ENCODE assay signal across 1 cellular context in the genomic region with DNA sequence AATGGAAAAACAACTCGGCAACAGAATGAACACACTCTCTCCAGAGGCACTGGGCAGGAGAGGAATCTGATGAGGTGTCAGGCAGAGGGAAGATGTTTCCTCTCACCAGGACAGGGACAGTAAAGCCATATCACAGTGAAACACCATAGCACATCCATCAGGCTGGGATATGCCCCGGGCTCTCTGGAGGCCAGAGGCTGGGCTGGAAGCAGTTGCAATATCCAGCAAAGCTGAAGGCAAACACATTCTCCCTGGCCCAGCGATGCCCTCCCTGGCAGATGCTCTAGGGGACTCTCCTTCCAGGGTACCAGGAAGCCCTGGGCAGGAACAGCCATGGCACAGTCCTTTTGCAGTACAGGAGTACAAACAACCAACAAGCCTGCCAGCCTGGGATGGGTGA.
TF ChIP-seq lines count a peak whose summit lies in the region.

No MANE protein-coding gene starts in this region.

TF ChIP-seq in HepG2, 621 proteins besides CTCF, POLR2A, EP300 and RAD21:
- no peak for TF ChIP-seq FOXP1 (IDR thresholded peaks at IDR 0.05)
- no peak for TF ChIP-seq FOXP1 (CRISPR knock-in tag; IDR thresholded peaks at IDR 0.05)
- TF ChIP-seq, protein P1, sequence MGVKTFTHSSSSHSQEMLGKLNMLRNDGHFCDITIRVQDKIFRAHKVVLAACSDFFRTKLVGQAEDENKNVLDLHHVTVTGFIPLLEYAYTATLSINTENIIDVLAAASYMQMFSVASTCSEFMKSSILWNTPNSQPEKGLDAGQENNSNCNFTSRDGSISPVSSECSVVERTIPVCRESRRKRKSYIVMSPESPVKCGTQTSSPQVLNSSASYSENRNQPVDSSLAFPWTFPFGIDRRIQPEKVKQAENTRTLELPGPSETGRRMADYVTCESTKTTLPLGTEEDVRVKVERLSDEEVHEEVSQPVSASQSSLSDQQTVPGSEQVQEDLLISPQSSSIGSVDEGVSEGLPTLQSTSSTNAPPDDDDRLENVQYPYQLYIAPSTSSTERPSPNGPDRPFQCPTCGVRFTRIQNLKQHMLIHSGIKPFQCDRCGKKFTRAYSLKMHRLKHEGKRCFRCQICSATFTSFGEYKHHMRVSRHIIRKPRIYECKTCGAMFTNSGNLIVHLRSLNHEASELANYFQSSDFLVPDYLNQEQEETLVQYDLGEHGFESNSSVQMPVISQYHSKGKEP (CRISPR knock-in tag; IDR thresholded peaks at IDR 0.05): no peak
- no peak for TF ChIP-seq KLF11 (CRISPR knock-in tag; IDR thresholded peaks at IDR 0.05)
- no peak for TF ChIP-seq KAT7 (CRISPR knock-in tag; IDR thresholded peaks at IDR 0.05; ENCODE audit: borderline replicate concordance)
- TF ChIP-seq, protein P2, sequence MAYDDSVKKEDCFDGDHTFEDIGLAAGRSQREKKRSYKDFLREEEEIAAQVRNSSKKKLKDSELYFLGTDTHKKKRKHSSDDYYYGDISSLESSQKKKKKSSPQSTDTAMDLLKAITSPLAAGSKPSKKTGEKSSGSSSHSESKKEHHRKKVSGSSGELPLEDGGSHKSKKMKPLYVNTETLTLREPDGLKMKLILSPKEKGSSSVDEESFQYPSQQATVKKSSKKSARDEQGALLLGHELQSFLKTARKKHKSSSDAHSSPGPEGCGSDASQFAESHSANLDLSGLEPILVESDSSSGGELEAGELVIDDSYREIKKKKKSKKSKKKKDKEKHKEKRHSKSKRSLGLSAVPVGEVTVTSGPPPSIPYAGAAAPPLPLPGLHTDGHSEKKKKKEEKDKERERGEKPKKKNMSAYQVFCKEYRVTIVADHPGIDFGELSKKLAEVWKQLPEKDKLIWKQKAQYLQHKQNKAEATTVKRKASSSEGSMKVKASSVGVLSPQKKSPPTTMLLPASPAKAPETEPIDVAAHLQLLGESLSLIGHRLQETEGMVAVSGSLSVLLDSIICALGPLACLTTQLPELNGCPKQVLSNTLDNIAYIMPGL (CRISPR knock-in tag; IDR thresholded peaks at IDR 0.05; ENCODE audit: borderline replicate concordance in 1 of 2, low read depth in 1 of 2): no peak
- TF ChIP-seq, protein P3, sequence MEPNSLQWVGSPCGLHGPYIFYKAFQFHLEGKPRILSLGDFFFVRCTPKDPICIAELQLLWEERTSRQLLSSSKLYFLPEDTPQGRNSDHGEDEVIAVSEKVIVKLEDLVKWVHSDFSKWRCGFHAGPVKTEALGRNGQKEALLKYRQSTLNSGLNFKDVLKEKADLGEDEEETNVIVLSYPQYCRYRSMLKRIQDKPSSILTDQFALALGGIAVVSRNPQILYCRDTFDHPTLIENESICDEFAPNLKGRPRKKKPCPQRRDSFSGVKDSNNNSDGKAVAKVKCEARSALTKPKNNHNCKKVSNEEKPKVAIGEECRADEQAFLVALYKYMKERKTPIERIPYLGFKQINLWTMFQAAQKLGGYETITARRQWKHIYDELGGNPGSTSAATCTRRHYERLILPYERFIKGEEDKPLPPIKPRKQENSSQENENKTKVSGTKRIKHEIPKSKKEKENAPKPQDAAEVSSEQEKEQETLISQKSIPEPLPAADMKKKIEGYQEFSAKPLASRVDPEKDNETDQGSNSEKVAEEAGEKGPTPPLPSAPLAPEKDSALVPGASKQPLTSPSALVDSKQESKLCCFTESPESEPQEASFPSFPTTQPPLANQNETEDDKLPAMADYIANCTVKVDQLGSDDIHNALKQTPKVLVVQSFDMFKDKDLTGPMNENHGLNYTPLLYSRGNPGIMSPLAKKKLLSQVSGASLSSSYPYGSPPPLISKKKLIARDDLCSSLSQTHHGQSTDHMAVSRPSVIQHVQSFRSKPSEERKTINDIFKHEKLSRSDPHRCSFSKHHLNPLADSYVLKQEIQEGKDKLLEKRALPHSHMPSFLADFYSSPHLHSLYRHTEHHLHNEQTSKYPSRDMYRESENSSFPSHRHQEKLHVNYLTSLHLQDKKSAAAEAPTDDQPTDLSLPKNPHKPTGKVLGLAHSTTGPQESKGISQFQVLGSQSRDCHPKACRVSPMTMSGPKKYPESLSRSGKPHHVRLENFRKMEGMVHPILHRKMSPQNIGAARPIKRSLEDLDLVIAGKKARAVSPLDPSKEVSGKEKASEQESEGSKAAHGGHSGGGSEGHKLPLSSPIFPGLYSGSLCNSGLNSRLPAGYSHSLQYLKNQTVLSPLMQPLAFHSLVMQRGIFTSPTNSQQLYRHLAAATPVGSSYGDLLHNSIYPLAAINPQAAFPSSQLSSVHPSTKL (CRISPR knock-in tag; IDR thresholded peaks at IDR 0.05): no peak
- TF ChIP-seq, protein P4, sequence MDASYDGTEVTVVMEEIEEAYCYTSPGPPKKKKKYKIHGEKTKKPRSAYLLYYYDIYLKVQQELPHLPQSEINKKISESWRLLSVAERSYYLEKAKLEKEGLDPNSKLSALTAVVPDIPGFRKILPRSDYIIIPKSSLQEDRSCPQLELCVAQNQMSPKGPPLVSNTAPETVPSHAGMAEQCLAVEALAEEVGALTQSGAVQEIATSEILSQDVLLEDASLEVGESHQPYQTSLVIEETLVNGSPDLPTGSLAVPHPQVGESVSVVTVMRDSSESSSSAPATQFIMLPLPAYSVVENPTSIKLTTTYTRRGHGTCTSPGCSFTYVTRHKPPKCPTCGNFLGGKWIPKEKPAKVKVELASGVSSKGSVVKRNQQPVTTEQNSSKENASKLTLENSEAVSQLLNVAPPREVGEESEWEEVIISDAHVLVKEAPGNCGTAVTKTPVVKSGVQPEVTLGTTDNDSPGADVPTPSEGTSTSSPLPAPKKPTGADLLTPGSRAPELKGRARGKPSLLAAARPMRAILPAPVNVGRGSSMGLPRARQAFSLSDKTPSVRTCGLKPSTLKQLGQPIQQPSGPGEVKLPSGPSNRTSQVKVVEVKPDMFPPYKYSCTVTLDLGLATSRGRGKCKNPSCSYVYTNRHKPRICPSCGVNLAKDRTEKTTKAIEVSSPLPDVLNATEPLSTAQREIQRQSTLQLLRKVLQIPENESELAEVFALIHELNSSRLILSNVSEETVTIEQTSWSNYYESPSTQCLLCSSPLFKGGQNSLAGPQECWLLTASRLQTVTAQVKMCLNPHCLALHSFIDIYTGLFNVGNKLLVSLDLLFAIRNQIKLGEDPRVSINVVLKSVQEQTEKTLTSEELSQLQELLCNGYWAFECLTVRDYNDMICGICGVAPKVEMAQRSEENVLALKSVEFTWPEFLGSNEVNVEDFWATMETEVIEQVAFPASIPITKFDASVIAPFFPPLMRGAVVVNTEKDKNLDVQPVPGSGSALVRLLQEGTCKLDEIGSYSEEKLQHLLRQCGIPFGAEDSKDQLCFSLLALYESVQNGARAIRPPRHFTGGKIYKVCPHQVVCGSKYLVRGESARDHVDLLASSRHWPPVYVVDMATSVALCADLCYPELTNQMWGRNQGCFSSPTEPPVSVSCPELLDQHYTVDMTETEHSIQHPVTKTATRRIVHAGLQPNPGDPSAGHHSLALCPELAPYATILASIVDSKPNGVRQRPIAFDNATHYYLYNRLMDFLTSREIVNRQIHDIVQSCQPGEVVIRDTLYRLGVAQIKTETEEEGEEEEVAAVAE (CRISPR knock-in tag; IDR thresholded peaks at IDR 0.05; ENCODE audit: borderline replicate concordance): no peak
- TF ChIP-seq, protein P5, sequence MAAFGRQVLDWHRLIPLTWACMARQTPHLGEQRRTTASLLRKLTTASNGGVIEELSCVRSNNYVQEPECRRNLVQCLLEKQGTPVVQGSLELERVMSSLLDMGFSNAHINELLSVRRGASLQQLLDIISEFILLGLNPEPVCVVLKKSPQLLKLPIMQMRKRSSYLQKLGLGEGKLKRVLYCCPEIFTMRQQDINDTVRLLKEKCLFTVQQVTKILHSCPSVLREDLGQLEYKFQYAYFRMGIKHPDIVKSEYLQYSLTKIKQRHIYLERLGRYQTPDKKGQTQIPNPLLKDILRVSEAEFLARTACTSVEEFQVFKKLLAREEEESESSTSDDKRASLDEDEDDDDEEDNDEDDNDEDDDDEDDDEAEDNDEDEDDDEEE (CRISPR knock-in tag; IDR thresholded peaks at IDR 0.05): no peak
- TF ChIP-seq ZBTB3 (CRISPR knock-in tag; IDR thresholded peaks at IDR 0.05; ENCODE audit: borderline replicate concordance, low read depth): no peak
- no peak for TF ChIP-seq SRSF9 (IDR thresholded peaks at IDR 0.05; ENCODE audit: borderline replicate concordance, insufficient read depth, low read depth, low read length, poor library complexity, severe bottlenecking)
- TF ChIP-seq, protein P6, sequence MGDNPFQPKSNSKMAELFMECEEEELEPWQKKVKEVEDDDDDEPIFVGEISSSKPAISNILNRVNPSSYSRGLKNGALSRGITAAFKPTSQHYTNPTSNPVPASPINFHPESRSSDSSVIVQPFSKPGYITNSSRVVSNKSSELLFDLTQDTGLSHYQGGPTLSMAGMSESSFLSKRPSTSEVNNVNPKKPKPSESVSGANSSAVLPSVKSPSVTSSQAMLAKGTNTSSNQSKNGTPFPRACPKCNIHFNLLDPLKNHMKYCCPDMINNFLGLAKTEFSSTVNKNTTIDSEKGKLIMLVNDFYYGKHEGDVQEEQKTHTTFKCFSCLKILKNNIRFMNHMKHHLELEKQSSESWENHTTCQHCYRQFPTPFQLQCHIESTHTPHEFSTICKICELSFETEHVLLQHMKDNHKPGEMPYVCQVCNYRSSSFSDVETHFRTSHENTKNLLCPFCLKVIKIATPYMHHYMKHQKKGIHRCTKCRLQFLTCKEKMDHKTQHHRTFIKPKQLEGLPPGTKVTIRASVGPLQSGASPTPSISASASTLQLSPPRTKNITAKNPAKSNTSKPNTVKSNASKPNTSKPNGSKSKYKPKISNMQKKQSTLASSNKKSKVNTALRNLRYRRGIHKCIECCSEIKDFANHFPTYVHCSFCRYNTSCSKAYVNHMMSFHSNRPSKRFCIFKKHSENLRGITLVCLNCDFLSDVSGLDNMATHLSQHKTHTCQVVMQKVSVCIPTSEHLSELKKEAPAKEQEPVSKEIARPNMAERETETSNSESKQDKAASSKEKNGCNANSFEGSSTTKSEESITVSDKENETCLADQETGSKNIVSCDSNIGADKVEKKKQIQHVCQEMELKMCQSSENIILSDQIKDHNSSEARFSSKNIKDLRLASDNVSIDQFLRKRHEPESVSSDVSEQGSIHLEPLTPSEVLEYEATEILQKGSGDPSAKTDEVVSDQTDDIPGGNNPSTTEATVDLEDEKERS (CRISPR knock-in tag; IDR thresholded peaks at IDR 0.05): no peak
- TF ChIP-seq IKZF4 (CRISPR knock-in tag; IDR thresholded peaks at IDR 0.05; ENCODE audit: borderline replicate concordance, low read depth, not compliant biosample characterization): no peak
